In the genomic region with DNA sequence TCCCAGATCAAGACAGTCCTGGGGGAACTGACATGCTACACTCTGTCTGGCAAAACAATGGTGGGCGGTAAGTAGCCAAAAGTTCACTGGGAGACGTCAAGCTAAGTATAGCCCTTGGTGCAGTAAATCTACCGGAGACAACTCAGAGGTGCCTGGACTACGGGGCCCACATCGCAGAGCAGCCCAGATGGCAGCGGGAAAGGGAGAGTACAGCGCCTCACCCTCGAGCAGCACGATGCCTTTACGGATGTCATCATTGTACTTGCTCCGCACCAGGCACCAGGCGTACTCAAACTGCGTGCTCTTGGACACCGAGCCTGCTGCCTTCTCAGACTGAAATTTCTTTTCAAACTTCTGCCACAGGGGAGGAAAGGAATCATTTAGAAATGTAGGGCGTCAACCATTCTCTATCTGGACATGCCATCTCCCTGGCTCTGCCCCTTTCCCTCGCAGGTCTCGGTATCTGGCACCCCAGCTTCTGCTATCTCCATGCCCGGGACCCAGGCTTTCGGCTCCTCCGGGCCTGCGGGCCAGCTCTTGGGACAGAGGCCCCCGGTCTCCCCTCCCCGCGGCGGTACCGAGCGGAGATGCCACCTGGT, we compare ENCODE assay signal across 9 cellular contexts. TPM values are rescaled to one million over a fixed set of nuclear protein-coding genes. Genes with fewer than 3 reads are reported as not detected.
DNase-seq lines count a peak whose midpoint lies in the region; ATAC-seq, FAIRE-seq and TF ChIP-seq lines count a peak whose summit lies in the region.
"Had no signal": no experiment of that assay in that cellular context is flagged by ENCODE, and none has a peak within 500 bp of the region (broad histone marks: within the 10 kb centered on the region; RNA-seq: fewer than 3 reads in every experiment).

No MANE protein-coding gene starts in this region.

- peak overlapping the region; percentile 26 for H2AFZ ChIP-seq in ACC112 (ENCODE audit: low read length, unreplicated experiment)

- peaks cover 23% of the 10 kb centered on the region for H3K79me2 ChIP-seq in ACC112 (ENCODE audit: control insufficient read depth, insufficient read depth, low read length, unreplicated experiment)

- H3K36me3 ChIP-seq in ACC112 (ENCODE audit: insufficient read depth, low read length) = no peaks in the 10 kb centered on the region
- H3K36me3 ChIP-seq in pancreas = peaks cover 0 to 8% (median 0%) of the 10 kb centered on the region in 3 donors

- 18% methylated on average over 27 of the region's 27 CpGs for WGBS in pancreas, 2 donors

- H3K27me3 ChIP-seq in ACC112 (ENCODE audit: insufficient read depth, low read length) = no peaks in the 10 kb centered on the region
- no peaks in the 10 kb centered on the region for H3K27me3 ChIP-seq in pancreas

- FAIRE-seq in pancreas (lab: Jason Lieb, UNC) = no peak

- H3K4me3 ChIP-seq in ACC112 (ENCODE audit: low read depth, low read length) (peak overlapping the region; percentile 90), fibroblast of villous mesenchyme (ENCODE audit: low read depth, low read length) (peak overlapping the region; percentile 98), pancreas (peak overlapping the region; percentile 75 to 94 (median 79))

- TF ChIP-seq CTCF in VCaP (conservative IDR thresholded peaks at IDR 0.05) (peak; percentile 97), fibroblast of villous mesenchyme (IDR thresholded peaks at IDR 0.05; ENCODE audit: insufficient read depth, low read depth, low read length) (peak; percentile 84), pancreas (IDR thresholded peaks at IDR 0.05) (no peak)

- DNase-seq in GM19238 (ENCODE audit: insufficient read length, low spot score) (peak; percentile 82), fibroblast of villous mesenchyme (ENCODE audit: low read depth) (peak; percentile 40), pancreas (peak in 2 of 6 donors; percentile 86 to 93)

- intact Hi-C loops in pancreas (cut with DNase I) = no loop called here

- H3K27ac ChIP-seq in ACC112 (ENCODE audit: low read depth, low read length) = peak overlapping the region; percentile 76
- H3K27ac ChIP-seq in VCaP = peak overlapping the region; percentile 98
- peak overlapping the region; percentile 69 to 98 (median 90) for H3K27ac ChIP-seq in pancreas

- peak in 1 of 4 donors; percentile 0 for ATAC-seq in pancreas
- ATAC-seq in HG02763 (IDR thresholded peaks at IDR 0.05; ENCODE audit: unreplicated experiment) = no peak
- ATAC-seq in HG02884 (IDR thresholded peaks at IDR 0.05; ENCODE audit: unreplicated experiment) = no peak
- ATAC-seq in HG03175 (IDR thresholded peaks at IDR 0.05; ENCODE audit: unreplicated experiment) = no peak

- H3K9me3 ChIP-seq in pancreas = no peaks in the 10 kb centered on the region

- H3K4me1 ChIP-seq in ACC112 (ENCODE audit: control insufficient read depth, insufficient read depth, low read length, unreplicated experiment) (peaks cover 11% of the 10 kb centered on the region), pancreas (peaks cover 0 to 14% (median 9%) of the 10 kb centered on the region in 3 donors)

RNA-seq across cellular contexts. Expression of a gene that starts 1.0 kb away (rescaled TPM):
- total RNA-seq in fibroblast of villous mesenchyme = 123 and 134 TPM in 2 replicates
- 100 to 1,000 TPM in 2 of 6 donors, 10 to 100 TPM in 4; 75.4 to 106 (median 86.2) TPM for total RNA-seq in pancreas
- polyA plus RNA-seq in pancreas = 100 to 1,000 TPM in 1 of 2 donors, 10 to 100 TPM in 1; 96.4 to 144 TPM

RNA-seq across cellular contexts. Expression of a gene that starts 6.3 kb away (rescaled TPM):
- total RNA-seq in fibroblast of villous mesenchyme (3.2 and 4.7 TPM in 2 replicates), pancreas (1 to 10 TPM; 2.2 to 8.5 (median 2.7) TPM)
- polyA plus RNA-seq in pancreas = 10 to 100 TPM; 12.8 to 15.2 TPM

RNA-seq across cellular contexts. Expression of a gene that starts 25.9 kb away (rescaled TPM):
- 75.6 and 92.1 TPM in 2 replicates for total RNA-seq in fibroblast of villous mesenchyme
- total RNA-seq in pancreas = 10 to 100 TPM; 25.7 to 38.2 (median 32.4) TPM
- 10 to 100 TPM; 84.3 to 92.3 TPM for polyA plus RNA-seq in pancreas

RNA-seq across cellular contexts. Expression of a gene that starts 26.5 kb away (rescaled TPM):
- 89.9 and 90.2 TPM in 2 replicates for total RNA-seq in fibroblast of villous mesenchyme
- total RNA-seq in pancreas = 10 to 100 TPM; 27.2 to 54.5 (median 36.8) TPM
- polyA plus RNA-seq in pancreas = 10 to 100 TPM; 38.8 to 55.7 TPM

RNA-seq across cellular contexts. Expression of a gene that starts 43.0 kb away (rescaled TPM):
- total RNA-seq in fibroblast of villous mesenchyme = not detected in 2 replicates
- not detected for total RNA-seq in pancreas
- polyA plus RNA-seq in pancreas = not detected
- total RNA-seq: myocyte had no signal

Comparison
In these comparisons a context has a peak if more than half of its experiments do, and no peak if none do; other contexts are left out.
1. CTCF ChIP-seq: peak in VCaP (single experiment) and fibroblast of villous mesenchyme (single experiment); none in pancreas (0 of 4).
2. Peak in every context shown above with its lines, with median percentiles within 50 percentile points of each other: H3K27ac ChIP-seq and H3K4me3 ChIP-seq.